In genomic region chr2:105140237-105140568, GRCh38 we compare ENCODE assay signal across 34 cellular contexts.
"Had no signal": no experiment of that assay in that cellular context is flagged by ENCODE, and none has a peak within 500 bp of the region (broad histone marks: within the 10 kb centered on the region; RNA-seq: fewer than 3 reads in every experiment).

No MANE protein-coding gene starts in this region.

- H3K9me3 Mint-ChIP-seq: activated B cell treated with CpG ODN at 0.5 μM for 24 hours; activated CD8-positive, alpha-beta T cell treated with anti-CD3 and anti-CD28 coated beads for 36 hours; activated naive CD4-positive, alpha-beta T cell treated with anti-CD3 and anti-CD28 coated beads for 36 hours; activated naive CD4-positive, alpha-beta T cell treated with anti-CD3 and anti-CD28 coated beads, Interleukin-2, amount 50 U/mL, for 24 hours; activated naive CD8-positive, alpha-beta T cell treated with anti-CD3 and anti-CD28 coated beads for 36 hours; activated naive CD8-positive, alpha-beta T cell treated with anti-CD3 and anti-CD28 coated beads, Interleukin-2, amount 50 U/mL, for 24 hours; activated T-cell treated with anti-CD3 and anti-CD28 coated beads, Interleukin-2, amount 50 U/mL, for 4 hours; activated T-helper 17 cell treated with anti-CD3 and anti-CD28 coated beads, Interleukin-2, amount 50 U/mL, for 72 hours; central memory CD8-positive, alpha-beta T cell; dendritic cell treated with granulocyte-macrophage colony-stimulating factor and Interleukin-4, amounts not matched to agents 40 ng/mL and 50 ng/mL, for 4 days; T-helper 2 cell treated with Interferon-gamma antibody and Interleukin-4, amounts not matched to agents 5 μg/mL and 100 μg/mL, for 36 hours had no signal

- H3K9me3 ChIP-seq: adrenal gland, breast epithelium, gastrocnemius medialis, heart left ventricle had no signal

- H3K36me3 ChIP-seq: adrenal gland, breast epithelium, cardiac muscle cell, gastrocnemius medialis, heart left ventricle, WERI-Rb-1 had no signal

- H3K4me1 ChIP-seq: adrenal gland, breast epithelium had no signal

- H3K4me3 Mint-ChIP-seq: activated B cell treated with CpG ODN at 0.5 μM for 24 hours; activated CD8-positive, alpha-beta T cell treated with anti-CD3 and anti-CD28 coated beads for 36 hours; activated naive CD4-positive, alpha-beta T cell treated with anti-CD3 and anti-CD28 coated beads for 36 hours; activated naive CD4-positive, alpha-beta T cell treated with anti-CD3 and anti-CD28 coated beads, Interleukin-2, amount 50 U/mL, for 24 hours; activated naive CD8-positive, alpha-beta T cell treated with anti-CD3 and anti-CD28 coated beads for 36 hours; activated naive CD8-positive, alpha-beta T cell treated with anti-CD3 and anti-CD28 coated beads, Interleukin-2, amount 50 U/mL, for 24 hours; activated T-cell treated with anti-CD3 and anti-CD28 coated beads, Interleukin-2, amount 50 U/mL, for 4 hours; activated T-helper 17 cell treated with anti-CD3 and anti-CD28 coated beads, Interleukin-2, amount 50 U/mL, for 72 hours; brain; central memory CD8-positive, alpha-beta T cell; dendritic cell treated with granulocyte-macrophage colony-stimulating factor and Interleukin-4, amounts not matched to agents 40 ng/mL and 50 ng/mL, for 4 days; T-helper 17 cell; T-helper 2 cell treated with Interferon-gamma antibody and Interleukin-4, amounts not matched to agents 5 μg/mL and 100 μg/mL, for 36 hours had no signal

- H3K4me3 ChIP-seq: adrenal gland, breast epithelium, cardiac muscle cell, coronary artery, dorsolateral prefrontal cortex, gastrocnemius medialis, heart left ventricle had no signal

- H3K27ac Mint-ChIP-seq: activated B cell treated with CpG ODN at 0.5 μM for 24 hours; activated CD8-positive, alpha-beta T cell treated with anti-CD3 and anti-CD28 coated beads for 36 hours; activated naive CD4-positive, alpha-beta T cell treated with anti-CD3 and anti-CD28 coated beads for 36 hours; activated naive CD4-positive, alpha-beta T cell treated with anti-CD3 and anti-CD28 coated beads, Interleukin-2, amount 50 U/mL, for 24 hours; activated naive CD8-positive, alpha-beta T cell treated with anti-CD3 and anti-CD28 coated beads for 36 hours; activated naive CD8-positive, alpha-beta T cell treated with anti-CD3 and anti-CD28 coated beads, Interleukin-2, amount 50 U/mL, for 24 hours; activated T-helper 17 cell treated with anti-CD3 and anti-CD28 coated beads, Interleukin-2, amount 50 U/mL, for 72 hours; brain; dendritic cell treated with granulocyte-macrophage colony-stimulating factor and Interleukin-4, amounts not matched to agents 40 ng/mL and 50 ng/mL, for 4 days; T-helper 17 cell; T-helper 2 cell treated with Interferon-gamma antibody and Interleukin-4, amounts not matched to agents 5 μg/mL and 100 μg/mL, for 36 hours had no signal

- DNase-seq: activated B cell treated with CpG ODN at 0.5 μM for 24 hours; activated CD4-positive, alpha-beta T cell treated with anti-CD3 and anti-CD28 coated beads for 48 hours; activated CD4-positive, alpha-beta T cell treated with anti-CD3 and anti-CD28 coated beads, Interleukin-2, amount 50 U/mL, for 1 hour; activated CD4-positive, alpha-beta T cell treated with anti-CD3 and anti-CD28 coated beads, Interleukin-2, amount 50 U/mL, for 48 hours; activated CD8-positive, alpha-beta memory T cell treated with anti-CD3 and anti-CD28 coated beads for 24 hours; activated CD8-positive, alpha-beta T cell treated with anti-CD3 and anti-CD28 coated beads for 36 hours; activated effector memory CD4-positive, alpha-beta T cell treated with anti-CD3 and anti-CD28 coated beads, Interleukin-2, amount 50 U/mL, for 16 hours; activated naive CD4-positive, alpha-beta T cell treated with anti-CD3 and anti-CD28 coated beads for 36 hours; activated naive CD8-positive, alpha-beta T cell treated with anti-CD3 and anti-CD28 coated beads for 36 hours; activated naive CD8-positive, alpha-beta T cell treated with anti-CD3 and anti-CD28 coated beads, Interleukin-2, amount 50 U/mL, for 24 hours; activated T-cell treated with anti-CD3 and anti-CD28 coated beads, Interleukin-2, amount 50 U/mL, for 4 hours; adrenal gland; amygdala; aorta; dorsolateral prefrontal cortex; effector memory CD4-positive, alpha-beta T cell; foreskin keratinocyte; gastrocnemius medialis; glutamatergic neuron; heart left ventricle; hypothalamus; T-helper 17 cell; T1000; WERI-Rb-1 had no signal

- H3K36me3 Mint-ChIP-seq: activated naive CD4-positive, alpha-beta T cell treated with anti-CD3 and anti-CD28 coated beads, Interleukin-2, amount 50 U/mL, for 24 hours; activated naive CD8-positive, alpha-beta T cell treated with anti-CD3 and anti-CD28 coated beads for 36 hours; brain had no signal

- H3K27me3 ChIP-seq: dorsolateral prefrontal cortex had no signal

- H3K27ac ChIP-seq: adrenal gland, breast epithelium, cardiac muscle cell, coronary artery, dorsolateral prefrontal cortex, epithelial cell of prostate, foreskin keratinocyte, gastrocnemius medialis, heart left ventricle, WERI-Rb-1 had no signal

- H3K27me3 Mint-ChIP-seq: activated B cell treated with CpG ODN at 0.5 μM for 24 hours had no signal
